In genomic region chr3:18758047-18758704, GRCh38 we compare ENCODE assay signal across 8 cellular contexts.
DNase-seq lines count a peak whose midpoint lies in the region; ATAC-seq and TF ChIP-seq lines count a peak whose summit lies in the region.

No MANE protein-coding gene starts in this region.

- peak; percentile 60 for ATAC-seq in GM19324 (IDR thresholded peaks at IDR 0.05; ENCODE audit: low FRiP score, unreplicated experiment)
- peak; percentile 94 for ATAC-seq in HG03159 (IDR thresholded peaks at IDR 0.05; ENCODE audit: unreplicated experiment)
- no peak for ATAC-seq in GM21825 (IDR thresholded peaks at IDR 0.05; ENCODE audit: unreplicated experiment)

- no peaks in the 10 kb centered on the region for H3K27me3 Mint-ChIP-seq in activated T-helper 1 cell treated with anti-CD3 and anti-CD28 coated beads, Interleukin-12 subunit alpha, Interleukin-12 subunit beta, Interleukin-2, Interleukin-4 antibody, amounts not matched to agents 30 ng/mL and 10 ng/mL and 1 ng/mL, durations not matched to agents 14 hours and 24 hours and 36 hours (ENCODE audit: insufficient read depth)

- DNase-seq in NCI-H526 (lab: John Stamatoyannopoulos, UW) = peak; percentile 96 to 98
- DNase-seq in activated T-helper 1 cell treated with anti-CD3 and anti-CD28 coated beads, Interleukin-12 subunit alpha, Interleukin-12 subunit beta, Interleukin-2, Interleukin-4 antibody, amounts not matched to agents 30 ng/mL and 10 ng/mL and 1 ng/mL, durations not matched to agents 14 hours and 24 hours and 36 hours (ENCODE audit: low spot score) = peak; percentile 50
- peak; percentile 74 for DNase-seq in iPS-NIHi7 (ENCODE audit: extremely low spot score)
- peak; percentile 58 for DNase-seq in superior temporal gyrus (ENCODE audit: extremely low spot score)

- H3K4me3 Mint-ChIP-seq in activated T-helper 1 cell treated with anti-CD3 and anti-CD28 coated beads, Interleukin-12 subunit alpha, Interleukin-12 subunit beta, Interleukin-2, Interleukin-4 antibody, amounts not matched to agents 30 ng/mL and 10 ng/mL and 1 ng/mL, durations not matched to agents 14 hours and 24 hours and 36 hours = no peak overlapping the region

- H3K36me3 Mint-ChIP-seq in activated T-helper 1 cell treated with anti-CD3 and anti-CD28 coated beads, Interleukin-12 subunit alpha, Interleukin-12 subunit beta, Interleukin-2, Interleukin-4 antibody, amounts not matched to agents 30 ng/mL and 10 ng/mL and 1 ng/mL, durations not matched to agents 14 hours and 24 hours and 36 hours (ENCODE audit: low read depth) = peaks cover 15% of the 10 kb centered on the region

- H3K79me2 ChIP-seq in DOHH2 (ENCODE audit: control insufficient read depth, low read length) = no peaks in the 10 kb centered on the region

- no peaks in the 10 kb centered on the region for H3K9me3 ChIP-seq in DOHH2 (ENCODE audit: control insufficient read depth, insufficient read depth, low read length)

- TF ChIP-seq CTCF in DOHH2 (IDR thresholded peaks at IDR 0.05; ENCODE audit: low read depth, low read length, poor library complexity, severe bottlenecking) = peak; percentile 81

- intact Hi-C loops in activated T-helper 1 cell treated with anti-CD3 and anti-CD28 coated beads, Interleukin-12 subunit alpha, Interleukin-12 subunit beta, Interleukin-2, Interleukin-4 antibody, amounts not matched to agents 30 ng/mL and 10 ng/mL and 1 ng/mL, durations not matched to agents 14 hours and 24 hours and 36 hours (cut with micrococcal nuclease) = loop anchor here (1.0 kb wide), 9 partner anchors 17 to 369 kb away; no protein-coding TSS in a partner anchor

- H3K4me3 ChIP-seq in DOHH2 (ENCODE audit: low read length) = no peak overlapping the region

- peaks cover 8% of the 10 kb centered on the region for H3K9me3 Mint-ChIP-seq in activated T-helper 1 cell treated with anti-CD3 and anti-CD28 coated beads, Interleukin-12 subunit alpha, Interleukin-12 subunit beta, Interleukin-2, Interleukin-4 antibody, amounts not matched to agents 30 ng/mL and 10 ng/mL and 1 ng/mL, durations not matched to agents 14 hours and 24 hours and 36 hours

- no peaks in the 10 kb centered on the region for H3K36me3 ChIP-seq in DOHH2 (ENCODE audit: control insufficient read depth, low read length)

- no peak overlapping the region for H3K4me2 ChIP-seq in DOHH2 (ENCODE audit: low read length)

- peak overlapping the region; percentile 73 for H3K27ac Mint-ChIP-seq in activated T-helper 1 cell treated with anti-CD3 and anti-CD28 coated beads, Interleukin-12 subunit alpha, Interleukin-12 subunit beta, Interleukin-2, Interleukin-4 antibody, amounts not matched to agents 30 ng/mL and 10 ng/mL and 1 ng/mL, durations not matched to agents 14 hours and 24 hours and 36 hours

- no peaks in the 10 kb centered on the region for H3K9me2 ChIP-seq in DOHH2 (replicated peaks; ENCODE audit: control insufficient read depth, low read length)

- H3K27ac ChIP-seq in DOHH2 (ENCODE audit: low read depth, low read length) = no peak overlapping the region

- H3K4me1 Mint-ChIP-seq in activated T-helper 1 cell treated with anti-CD3 and anti-CD28 coated beads, Interleukin-12 subunit alpha, Interleukin-12 subunit beta, Interleukin-2, Interleukin-4 antibody, amounts not matched to agents 30 ng/mL and 10 ng/mL and 1 ng/mL, durations not matched to agents 14 hours and 24 hours and 36 hours (ENCODE audit: low read depth) = peaks cover 50% of the 10 kb centered on the region

- no peaks in the 10 kb centered on the region for H3F3A ChIP-seq in DOHH2 (ENCODE audit: control insufficient read depth, insufficient read depth)

- H3K4me1 ChIP-seq in DOHH2 (ENCODE audit: control insufficient read depth, low read length) = peaks cover 7% of the 10 kb centered on the region

- no peaks in the 10 kb centered on the region for H4K20me1 ChIP-seq in DOHH2 (ENCODE audit: control insufficient read depth, insufficient read depth, low read depth, low read length)

- H3K27me3 ChIP-seq in DOHH2 (ENCODE audit: control insufficient read depth, low read length) = no peaks in the 10 kb centered on the region
